ENCODE assay signal across 8 cellular contexts in genomic region chr10:103053659-103054581, GRCh38.
DNase-seq lines count a peak whose midpoint lies in the region; ATAC-seq and TF ChIP-seq lines count a peak whose summit lies in the region.

No MANE protein-coding gene starts in this region.

- H3K27me3 Mint-ChIP-seq in activated T-cell treated with anti-CD3 and anti-CD28 coated beads, Interleukin-2, amount 50 U/mL, for 72 hours (ENCODE audit: low read depth): no peaks in the 10 kb centered on the region
- H3K27me3 Mint-ChIP-seq in natural killer cell treated with Interleukin-12 subunit alpha and Interleukin-12 subunit beta and Interleukin-15 and Interleukin-18, amount 100 ng/mL, for 72 hours: no peaks in the 10 kb centered on the region

- peak overlapping the region; percentile 67 to 81 for H3K4me3 Mint-ChIP-seq in activated T-cell treated with anti-CD3 and anti-CD28 coated beads, Interleukin-2, amount 50 U/mL, for 72 hours
- H3K4me3 Mint-ChIP-seq in natural killer cell treated with Interleukin-12 subunit alpha and Interleukin-12 subunit beta and Interleukin-15 and Interleukin-18, amount 100 ng/mL, for 72 hours: peak overlapping the region; percentile 90

- H3K9me3 Mint-ChIP-seq in activated T-cell treated with anti-CD3 and anti-CD28 coated beads, Interleukin-2, amount 50 U/mL, for 72 hours: no peaks in the 10 kb centered on the region
- H3K9me3 Mint-ChIP-seq in natural killer cell treated with Interleukin-12 subunit alpha and Interleukin-12 subunit beta and Interleukin-15 and Interleukin-18, amount 100 ng/mL, for 72 hours: no peaks in the 10 kb centered on the region

- TF ChIP-seq CTCF in GM12873 (IDR thresholded peaks at IDR 0.05; ENCODE audit: insufficient read depth, low read depth, low read length, missing control alignments) (peak; percentile 28), HFF-Myc (IDR thresholded peaks at IDR 0.05; ENCODE audit: low read depth, low read length, missing control alignments) (peak; percentile 46)

- H3K27ac Mint-ChIP-seq in activated T-cell treated with anti-CD3 and anti-CD28 coated beads, Interleukin-2, amount 50 U/mL, for 72 hours: peak overlapping the region; percentile 13
- peak overlapping the region; percentile 79 to 85 for H3K27ac Mint-ChIP-seq in natural killer cell treated with Interleukin-12 subunit alpha and Interleukin-12 subunit beta and Interleukin-15 and Interleukin-18, amount 100 ng/mL, for 72 hours

- ATAC-seq in activated T-cell treated with anti-CD3 and anti-CD28 coated beads, Interleukin-2, amount 50 U/mL, for 72 hours (replicated peaks in 1 of 2): peak; percentile 92 to 94
- ATAC-seq in natural killer cell treated with Interleukin-12 subunit alpha and Interleukin-12 subunit beta and Interleukin-15 and Interleukin-18, amount 100 ng/mL, for 72 hours: peak; percentile 89 to 92

- H3K4me1 Mint-ChIP-seq in activated T-cell treated with anti-CD3 and anti-CD28 coated beads, Interleukin-2, amount 50 U/mL, for 72 hours (ENCODE audit: low read depth): peaks cover 27% of the 10 kb centered on the region
- H3K4me1 Mint-ChIP-seq in natural killer cell treated with Interleukin-12 subunit alpha and Interleukin-12 subunit beta and Interleukin-15 and Interleukin-18, amount 100 ng/mL, for 72 hours (ENCODE audit: low read depth in 2 of 2): peaks cover 15 to 18% of the 10 kb centered on the region in 2 donors

- peak overlapping the region; percentile 18; the same call in 1 of the 2 replicates for H3K4me3 ChIP-seq in HFF-Myc (replicated peaks; ENCODE audit: low read depth, low read length)

- DNase-seq in HFF-Myc (ENCODE audit: extremely low read depth, low read depth) (peak; percentile 46), NCI-H510A treated with DMSO at 0.1 percent for 48 hours (lab: John Stamatoyannopoulos, UW) (peak; percentile 79), fibroblast of gingiva (ENCODE audit: low read depth) (peak; percentile 73), stromal cell of bone marrow (ENCODE audit: low read depth) (peak; percentile 74), cortex of kidney (lab: John Stamatoyannopoulos, UW) (no peak)
- DNase-seq in activated T-cell treated with anti-CD3 and anti-CD28 coated beads, Interleukin-2, amount 50 U/mL, for 72 hours: peak; percentile 51 to 58
- DNase-seq in natural killer cell treated with Interleukin-12 subunit alpha and Interleukin-12 subunit beta and Interleukin-15 and Interleukin-18, amount 100 ng/mL, for 72 hours (ENCODE audit: low spot score): peak; percentile 75

- no peaks in the 10 kb centered on the region for H3K36me3 Mint-ChIP-seq in activated T-cell treated with anti-CD3 and anti-CD28 coated beads, Interleukin-2, amount 50 U/mL, for 72 hours (ENCODE audit: insufficient read depth in 2 of 2)
- no peaks in the 10 kb centered on the region for H3K36me3 Mint-ChIP-seq in natural killer cell treated with Interleukin-12 subunit alpha and Interleukin-12 subunit beta and Interleukin-15 and Interleukin-18, amount 100 ng/mL, for 72 hours
